In the genomic region with DNA sequence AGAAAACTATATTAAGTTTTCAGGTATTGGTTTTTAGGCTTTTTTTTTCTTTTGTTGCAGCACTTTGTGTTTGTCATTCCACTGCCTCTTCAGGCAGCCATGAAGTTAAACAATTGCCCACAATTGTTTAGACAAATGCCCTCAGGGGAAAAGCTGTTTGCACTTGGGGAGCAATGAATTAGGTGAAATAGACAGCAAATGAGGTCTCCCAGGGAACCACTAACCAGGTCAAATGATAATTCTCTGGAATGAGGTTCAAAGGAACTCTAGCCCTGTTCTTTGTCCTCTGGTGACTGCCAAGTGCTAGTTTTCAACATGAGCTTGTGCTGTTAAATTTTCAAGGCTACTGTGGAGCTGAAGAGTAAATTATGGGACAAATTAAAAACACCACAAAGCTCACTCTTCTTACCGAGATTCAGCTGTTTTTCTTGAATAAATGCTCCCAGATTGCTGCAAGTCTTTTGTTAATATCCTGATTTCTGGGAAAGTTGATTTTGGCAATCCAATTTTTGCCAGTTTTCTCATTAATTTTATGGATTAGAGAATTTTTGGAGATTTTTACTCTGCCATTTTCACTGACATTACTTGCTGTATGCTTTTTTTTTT, we compare ENCODE assay signal across 27 cellular contexts. TPM values are rescaled to one million over a fixed set of nuclear protein-coding genes. Genes with fewer than 3 reads are reported as not detected.
"Had no signal": no experiment of that assay in that cellular context is flagged by ENCODE, and none has a peak within 500 bp of the region (broad histone marks: within the 10 kb centered on the region; RNA-seq: fewer than 3 reads in every experiment).

No MANE protein-coding gene starts in this region.

- H3K9me3 ChIP-seq: gastrocnemius medialis, uterus had no signal

- H3K4me1 ChIP-seq: gastrocnemius medialis, neural progenitor cell, parathyroid adenoma, suprapubic skin, upper lobe of right lung, uterus had no signal

- H3K4me3 ChIP-seq: dorsolateral prefrontal cortex, gastrocnemius medialis, neural progenitor cell, smooth muscle cell, suprapubic skin, transverse colon, upper lobe of right lung, uterus had no signal

- H3K27me3 ChIP-seq: dorsolateral prefrontal cortex, gastrocnemius medialis, neural progenitor cell, suprapubic skin, transverse colon, upper lobe of right lung, uterus had no signal

- H3K9ac ChIP-seq: neural progenitor cell, parathyroid adenoma had no signal

- DNase-seq: dorsolateral prefrontal cortex; effector CD4-positive, alpha-beta T cell; foreskin fibroblast; gastrocnemius medialis; head of caudate nucleus; mesendoderm; midbrain; naive thymus-derived CD4-positive, alpha-beta T cell; stimulated activated CD4-positive, alpha-beta T cell treated with anti-CD3 and anti-CD28 coated beads, Interleukin-12 subunit alpha, Interleukin-12 subunit beta, amount 100 ng/mL, for 4 hours; stimulated activated CD4-positive, alpha-beta T cell treated with anti-CD3 and anti-CD28 coated beads, Interleukin-1b, Interleukin-23, amount 100 ng/mL, for 48 hours; stimulated activated CD4-positive, alpha-beta T cell treated with anti-CD3 and anti-CD28 coated beads, Interleukin-4, amount 100 ng/mL, for 1 hour; stimulated activated CD8-positive, alpha-beta memory T cell treated with anti-CD3 and anti-CD28 coated beads, Interleukin-4, amount 100 ng/mL, for 48 hours; stimulated activated naive CD4-positive, alpha-beta T cell; stimulated activated naive CD8-positive, alpha-beta T cell treated with anti-CD3 and anti-CD28 coated beads, Interleukin-15, amount 100 ng/mL, for 72 hours; transverse colon; upper lobe of right lung; uterus had no signal

- H3K36me3 ChIP-seq: gastrocnemius medialis, neural progenitor cell, suprapubic skin, transverse colon, upper lobe of right lung, uterus had no signal

- H3K27ac ChIP-seq: dorsolateral prefrontal cortex, epithelial cell of prostate, gastrocnemius medialis, neural progenitor cell, parathyroid adenoma, suprapubic skin, transverse colon, upper lobe of right lung, uterus had no signal

RNA-seq across cellular contexts. Expression of a gene that starts 15.1 kb away (rescaled TPM):
- total RNA-seq: glomerular endothelial cell, lung microvascular endothelial cell, mucosa of gallbladder, progenitor cell of endocrine pancreas, sciatic nerve, uterus had no signal
- polyA plus RNA-seq: naive thymus-derived CD4-positive, alpha-beta T cell had no signal
